Comparison of ENCODE assay signal across 8 cellular contexts in the genomic region with DNA sequence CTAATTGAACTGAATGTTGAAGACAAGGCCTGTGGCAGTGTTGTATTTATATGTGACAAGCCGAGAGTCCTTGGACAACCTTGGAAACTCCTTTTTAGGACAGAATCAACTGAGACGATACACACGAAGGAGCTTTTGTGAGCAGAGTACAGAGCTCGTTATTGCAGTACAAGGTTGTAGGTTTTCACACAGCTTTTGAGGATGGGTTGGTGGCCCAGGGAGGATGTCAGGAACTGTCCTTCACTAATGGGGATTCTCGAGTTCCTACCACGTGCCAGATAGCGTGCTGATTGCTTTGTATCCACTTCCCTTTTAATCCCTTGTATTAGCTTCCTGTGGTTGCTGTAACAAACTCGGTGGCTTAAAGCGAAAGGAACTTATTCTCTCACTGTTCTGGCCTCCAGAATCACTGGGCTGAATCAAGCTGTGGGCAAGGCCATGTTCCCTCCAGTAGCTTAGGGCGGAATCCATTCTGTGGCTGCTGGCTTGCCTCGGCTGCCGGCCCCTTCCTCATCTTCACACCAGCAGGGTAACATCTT. TPM values are rescaled to one million over a fixed set of nuclear protein-coding genes. Genes with fewer than 3 reads are reported as not detected.
DNase-seq lines count a peak whose midpoint lies in the region; ATAC-seq and TF ChIP-seq lines count a peak whose summit lies in the region.

No MANE protein-coding gene starts in this region.

- H3K4me3 Mint-ChIP-seq in natural killer cell, result peak overlapping the region; percentile 94

- no peak for TF ChIP-seq CTCF in natural killer cell (IDR thresholded peaks at IDR 0.05)

- intact Hi-C loops in natural killer cell (cut with micrococcal nuclease), result loop anchor here (1.0 to 10.0 kb wide), 7 partner anchors 11 to 750 kb away; a partner anchor contains a TSS

- peak; percentile 88 for DNase-seq in Jurkat, Clone E6-1 (ENCODE audit: low read depth, low spot score)
- peak in 1 of 2 donors; percentile 59 for DNase-seq in activated naive CD4-positive, alpha-beta T cell treated with anti-CD3 and anti-CD28 coated beads, Interleukin-2, amount 50 U/mL, for 72 hours (ENCODE audit: low spot score in 2 of 2)
- DNase-seq in natural killer cell (no peak), COR-L47 (lab: John Stamatoyannopoulos, UW) (no peak), NCI-H2196 (lab: John Stamatoyannopoulos, UW; ENCODE audit: unreplicated experiment) (no peak), COLO668 (lab: John Stamatoyannopoulos, UW; ENCODE audit: unreplicated experiment) (no peak)

- peaks cover 79 to 88% of the 10 kb centered on the region in 2 donors for H3K4me1 Mint-ChIP-seq in natural killer cell

- ATAC-seq in GM21447 (IDR thresholded peaks at IDR 0.05; ENCODE audit: unreplicated experiment), result peak; percentile 44
- ATAC-seq in activated naive CD4-positive, alpha-beta T cell treated with anti-CD3 and anti-CD28 coated beads, Interleukin-2, amount 50 U/mL, for 72 hours, result peak; percentile 25 to 47
- peak; percentile 24 to 67 (median 49) for ATAC-seq in natural killer cell

- H3K36me3 Mint-ChIP-seq in activated naive CD4-positive, alpha-beta T cell treated with anti-CD3 and anti-CD28 coated beads, Interleukin-2, amount 50 U/mL, for 72 hours, result peaks cover 0 to 8% of the 10 kb centered on the region in 2 donors
- no peaks in the 10 kb centered on the region for H3K36me3 Mint-ChIP-seq in natural killer cell

- H3K27me3 Mint-ChIP-seq in natural killer cell (ENCODE audit: low read depth in 2 of 2), result no peaks in the 10 kb centered on the region

- H3K9me3 Mint-ChIP-seq in activated naive CD4-positive, alpha-beta T cell treated with anti-CD3 and anti-CD28 coated beads, Interleukin-2, amount 50 U/mL, for 72 hours, result no peaks in the 10 kb centered on the region
- no peaks in the 10 kb centered on the region for H3K9me3 Mint-ChIP-seq in natural killer cell

- peak overlapping the region; percentile 89 to 92 for H3K27ac Mint-ChIP-seq in activated naive CD4-positive, alpha-beta T cell treated with anti-CD3 and anti-CD28 coated beads, Interleukin-2, amount 50 U/mL, for 72 hours
- peak overlapping the region; percentile 98 to 99 for H3K27ac Mint-ChIP-seq in natural killer cell

- peak overlapping the region; percentile 55; the same call in 1 of the 2 replicates for H3K4me3 ChIP-seq in GM08714 (ENCODE audit: low read length)
- H3K4me3 ChIP-seq in Jurkat, Clone E6-1 (ENCODE audit: low read length), result peak overlapping the region; percentile 54

RNA-seq across cellular contexts. Expression of a gene that starts 20.2 kb away (rescaled TPM):
- polyA plus RNA-seq in Jurkat, Clone E6-1 (2012; ENCODE audit: insufficient read depth, insufficient read length), result 41.7 TPM
- total RNA-seq in activated naive CD4-positive, alpha-beta T cell treated with anti-CD3 and anti-CD28 coated beads, Interleukin-2, amount 50 U/mL, for 72 hours, result 10 to 100 TPM; 46.6 to 48.1 TPM
- 100 to 1,000 TPM; 192 to 243 (median 225) TPM for total RNA-seq in natural killer cell
